12 cellular contexts compared by ENCODE assay signal in the genomic region with DNA sequence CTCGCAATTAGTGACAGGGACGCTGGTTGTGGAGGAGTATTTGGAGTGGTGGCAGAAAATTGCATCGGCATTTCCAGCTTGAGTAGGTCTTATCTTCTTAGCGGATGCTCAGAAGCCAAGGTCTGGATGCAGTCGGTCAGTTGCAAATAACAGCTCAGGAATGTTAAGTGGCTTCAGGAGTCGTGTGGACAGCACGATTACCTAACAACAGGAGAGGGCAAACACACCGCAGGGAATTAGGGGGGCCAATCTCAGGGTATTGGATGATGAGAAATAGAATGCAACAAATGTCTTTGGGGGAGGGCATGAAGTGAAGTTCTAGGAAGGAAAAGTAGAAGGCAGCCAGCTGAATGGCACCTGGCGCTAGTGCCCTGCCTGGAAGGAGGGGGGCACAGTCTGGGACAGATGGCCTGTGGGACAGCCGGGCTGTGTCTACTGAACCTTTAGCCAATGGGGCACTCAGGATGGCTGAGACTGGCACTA. TPM values are rescaled to one million over a fixed set of nuclear protein-coding genes. Genes with fewer than 3 reads are reported as not detected.
DNase-seq lines count a peak whose midpoint lies in the region; ATAC-seq, FAIRE-seq and TF ChIP-seq lines count a peak whose summit lies in the region.
"Had no signal": no experiment of that assay in that cellular context is flagged by ENCODE, and none has a peak within 500 bp of the region (broad histone marks: within the 10 kb centered on the region; RNA-seq: fewer than 3 reads in every experiment).

No MANE protein-coding gene starts in this region.

- no peak overlapping the region for H2BK120ac ChIP-seq in mesendoderm (ENCODE audit: low read depth, low read length)

- POLR2A ChIA-PET in HepG2 (lab: Yijun Ruan, JAX) = no interaction called here

- H3K4ac ChIP-seq in mesendoderm (ENCODE audit: low read depth, low read length) = no peak overlapping the region

- H3K27ac ChIP-seq in HepG2 (ENCODE audit: extremely low read length, insufficient read depth, low read length) = no peak overlapping the region
- no peak overlapping the region for H3K27ac ChIP-seq in right lobe of liver
- peak overlapping the region in 7 of 12 donors; percentile 2 to 45 (median 30) for H3K27ac ChIP-seq in heart left ventricle
- H3K27ac ChIP-seq in mesendoderm (ENCODE audit: low read depth, low read length) = peak overlapping the region; percentile 21
- no peak overlapping the region for H3K27ac ChIP-seq in esophagus squamous epithelium

- WGBS in HepG2 (ENCODE audit: low lambda C conversion rate) = 73% methylated on average over 10 of the region's 10 CpGs
- WGBS in right lobe of liver (ENCODE audit: insufficient coverage, low coverage, low lambda C conversion rate, missing lambda C conversion rate) = 88% methylated on average over 10 of the region's 10 CpGs
- WGBS in heart left ventricle, 4 donors = 39 to 50% (median 47%) methylated on average over 10 of the region's 10 CpGs
- no CpG with 5 or more reads among the region's 10 CpGs for WGBS in mesendoderm (ENCODE audit: extremely low coverage, insufficient coverage, low lambda C conversion rate)
- WGBS in esophagus squamous epithelium, 2 donors = 92 to 93% methylated on average over 10 of the region's 10 CpGs

- H4K8ac ChIP-seq in mesendoderm (ENCODE audit: low read depth, low read length) = no peak overlapping the region

- H3K9ac ChIP-seq in HepG2 (ENCODE audit: insufficient read depth, low read depth, low read length) (no peak overlapping the region), mesendoderm (ENCODE audit: low read length) (no peak overlapping the region)

- BruUV-seq in HepG2 (replicated peaks; lab: Mats Ljungman, UMichigan) = no TSS peak

- H3K9me3 ChIP-seq in HepG2 (ENCODE audit: low read length) (no peaks in the 10 kb centered on the region), right lobe of liver (no peaks in the 10 kb centered on the region), heart left ventricle (no peaks in the 10 kb centered on the region), esophagus squamous epithelium (no peaks in the 10 kb centered on the region)

- H3K27me3 ChIP-seq in HepG2 (ENCODE audit: control insufficient read depth in 1 of 2, insufficient read depth in 2 of 2, low read length in 2 of 2) = no peaks in the 10 kb centered on the region; a peak in 1 of 5 replicates
- no peaks in the 10 kb centered on the region for H3K27me3 ChIP-seq in right lobe of liver
- no peaks in the 10 kb centered on the region for H3K27me3 ChIP-seq in heart left ventricle
- no peaks in the 10 kb centered on the region for H3K27me3 ChIP-seq in mesendoderm (ENCODE audit: insufficient read depth, low read length, poor library complexity)
- no peaks in the 10 kb centered on the region for H3K27me3 ChIP-seq in esophagus squamous epithelium

- ATAC-seq in HepG2 (no peak), right lobe of liver (no peak), heart left ventricle (peak; percentile 49 to 64 (median 58)), HG03342 (IDR thresholded peaks at IDR 0.05; ENCODE audit: unreplicated experiment) (no peak)
- ATAC-seq: activated naive CD4-positive, alpha-beta T cell treated with anti-CD3 and anti-CD28 coated beads, Interleukin-2, amount 50 U/mL, for 72 hours had no signal

- no peak for TF ChIP-seq RAD21 in HepG2 (CRISPR knock-in tag; IDR thresholded peaks at IDR 0.05)

- no peak overlapping the region for H3K56ac ChIP-seq in mesendoderm (ENCODE audit: low read length)

- TF ChIP-seq CTCF in HepG2 (CRISPR knock-in tag; IDR thresholded peaks at IDR 0.05) (no peak), right lobe of liver (IDR thresholded peaks at IDR 0.05) (no peak), heart left ventricle (IDR thresholded peaks at IDR 0.05) (no peak), esophagus squamous epithelium (IDR thresholded peaks at IDR 0.05) (no peak)

- H3K4me3 ChIP-seq in HepG2 (replicated peaks in 1 of 3; ENCODE audit: insufficient read depth in 1 of 3, low read depth in 2 of 3, low read length in 3 of 3) (no peak overlapping the region), right lobe of liver (no peak overlapping the region), heart left ventricle (no peak overlapping the region), mesendoderm (ENCODE audit: low read length) (no peak overlapping the region), esophagus squamous epithelium (no peak overlapping the region)

- H2BK15ac ChIP-seq in mesendoderm (replicated peaks; ENCODE audit: low read depth) = no peak overlapping the region

- no peak overlapping the region for H2AK5ac ChIP-seq in mesendoderm (ENCODE audit: low read length)

- no peak overlapping the region for H2AFZ ChIP-seq in HepG2 (ENCODE audit: low read length)

- H3K36me3 ChIP-seq in HepG2 (replicated peaks in 1 of 2; ENCODE audit: control insufficient read depth in 1 of 2, insufficient read depth in 2 of 2, low read length in 2 of 2) (peaks cover 0 to 1% of the 10 kb centered on the region in 2 experiments; a peak in 2 of 5 replicates), right lobe of liver (no peaks in the 10 kb centered on the region), heart left ventricle (peaks cover 0 to 6% (median 0%) of the 10 kb centered on the region in 9 donors), mesendoderm (ENCODE audit: control insufficient read depth, insufficient read depth, low read length) (no peaks in the 10 kb centered on the region), esophagus squamous epithelium (peaks cover 0 to 4% (median 0%) of the 10 kb centered on the region in 3 donors)

- H4K5ac ChIP-seq in mesendoderm (ENCODE audit: low read length) = no peak overlapping the region

- TF ChIP-seq EP300 in HepG2 (IDR thresholded peaks at IDR 0.05; ENCODE audit: low read depth in 2 of 2, low read length in 2 of 2) (no peak), HepG2 (CRISPR knock-in tag; IDR thresholded peaks at IDR 0.05; ENCODE audit: borderline replicate concordance) (no peak)

- DNase-seq in HepG2 (ENCODE audit: low spot score) (peak; percentile 46), right lobe of liver (no peak), heart left ventricle (peak in 2 of 5 donors; percentile 48 to 51), mesendoderm (peak; percentile 98), NCI-H1436 (lab: John Stamatoyannopoulos, UW) (no peak), esophagus squamous epithelium (lab: John Stamatoyannopoulos, UW) (no peak)
- no peak for DNase-seq in NK-92 treated with Interleukin-12 subunit alpha and Interleukin-12 subunit beta, amount 100 ng/mL, for 24 hours (lab: John Stamatoyannopoulos, UW)
- DNase-seq: COR-L47, NCI-H1105 treated with DMSO at 0.1 percent for 48 hours had no signal

- FAIRE-seq in HepG2 (lab: Jason Lieb, UNC) = no peak
- FAIRE-seq: colon had no signal

- CTCF ChIA-PET in HepG2 (lab: Yijun Ruan, JAX; ENCODE audit: low intra/inter-chr PET ratio, low total read pairs) = no interaction called here

- H3K79me2 ChIP-seq in HepG2 (ENCODE audit: insufficient read depth, low read length) (no peaks in the 10 kb centered on the region), mesendoderm (ENCODE audit: control insufficient read depth, insufficient read depth, low read length) (no peaks in the 10 kb centered on the region)

- in situ Hi-C loops in HepG2 (cut with HindIII; ENCODE audit: extremely low pct_ligation_motif_present, low pct_unique_long_range_greater_than_20kb) = no loop called here

- no peaks in the 10 kb centered on the region for H4K20me1 ChIP-seq in HepG2 (ENCODE audit: insufficient read depth, low read length)

- TF ChIP-seq POLR2A in HepG2 (IDR thresholded peaks at IDR 0.05; ENCODE audit: insufficient read depth in 1 of 2, low read depth in 2 of 2, low read length in 2 of 2) = no peak
- TF ChIP-seq POLR2A in right lobe of liver (IDR thresholded peaks at IDR 0.05) = no peak
- no peak for TF ChIP-seq POLR2A in heart left ventricle (IDR thresholded peaks at IDR 0.05)
- no peak for TF ChIP-seq POLR2A in esophagus squamous epithelium (IDR thresholded peaks at IDR 0.05)

- H3K23ac ChIP-seq in mesendoderm (ENCODE audit: low read length) = no peak overlapping the region

- intact Hi-C loops in HepG2 (cut with micrococcal nuclease; ENCODE audit: unreplicated experiment) = no loop called here
- intact Hi-C loops in right lobe of liver (cut with DNase I) = no loop called here
- intact Hi-C loops in heart left ventricle (cut with DNase I) = loop anchor here in 4 of 10 donors (5.0 to 10.0 kb wide), 5 partner anchors 38 to 327 kb away; no protein-coding TSS in a partner anchor
- intact Hi-C loops in esophagus squamous epithelium (cut with DNase I) = loop anchor here (10.0 kb wide), 1 partner anchor 61 kb away; no protein-coding TSS in a partner anchor

- H3K4me1 ChIP-seq in HepG2 (ENCODE audit: insufficient read depth, low read length) (no peaks in the 10 kb centered on the region), right lobe of liver (no peaks in the 10 kb centered on the region), heart left ventricle (peaks cover 0 to 38% (median 23%) of the 10 kb centered on the region in 12 donors), mesendoderm (ENCODE audit: control insufficient read depth, low read depth, low read length) (peaks cover 14% of the 10 kb centered on the region), esophagus squamous epithelium (peaks cover 0 to 15% (median 0%) of the 10 kb centered on the region in 3 donors)

- H3K18ac ChIP-seq in mesendoderm (ENCODE audit: low read length) = no peak overlapping the region

- H3K79me1 ChIP-seq in mesendoderm (ENCODE audit: low read length) = no peaks in the 10 kb centered on the region

- H3K4me2 ChIP-seq in HepG2 (ENCODE audit: low read depth, low read length) (no peak overlapping the region), mesendoderm (ENCODE audit: low read length) (no peak overlapping the region)

- H2BK5ac ChIP-seq in mesendoderm (ENCODE audit: low read length) = no peak overlapping the region

RNA-seq across cellular contexts. Expression of a gene that starts 11.8 kb away (rescaled TPM):
- total RNA-seq in HepG2 (2016; rRNA removed; fragmentation: Illumina TruSeq; extraction: Trizol) (0.07 TPM in 1 of 2 replicates, not detected in the other), right lobe of liver (1 to 10 TPM in 1 of 6 experiments, under 1 TPM in 5; 0.26 to 1.3 (median 0.37) TPM), heart left ventricle (10 to 100 TPM in 2 of 9 donors, 1 to 10 TPM in 7; 2.7 to 16.1 (median 5.5) TPM), esophagus squamous epithelium (under 1 TPM; 0.15 to 0.97 (median 0.83) TPM)
- not detected in 2 replicates for total RNA-seq in HepG2 (2016; cell fraction: cytosol; rRNA removed; fragmentation: Illumina TruSeq; extraction: Trizol; ENCODE audit: low read depth)
- not detected in 2 replicates for total RNA-seq in HepG2 (2016; cell fraction: insoluble cytoplasmic fraction; rRNA removed; fragmentation: Illumina TruSeq; extraction: Trizol)
- total RNA-seq in HepG2 (2016; cell fraction: membrane; rRNA removed; fragmentation: Illumina TruSeq; extraction: Trizol) = not detected in 2 replicates
- not detected in 2 replicates for total RNA-seq in HepG2 (2016; cell fraction: nucleus; rRNA removed; fragmentation: Illumina TruSeq; extraction: Trizol)
- polyA plus RNA-seq in HepG2 (2011; rRNA removed) (0.12 and 0.20 TPM in 2 replicates), heart left ventricle (1 to 10 TPM; 4.4 to 8.0 TPM)
- 0.03 and 0.08 TPM in 2 replicates for polyA plus RNA-seq in HepG2 (2011; cell fraction: cytosol; rRNA removed)
- polyA plus RNA-seq in HepG2 (2011; cell fraction: nucleus; rRNA removed) = 0.07 TPM in 1 of 2 replicates, not detected in the other
- not detected in 2 replicates for polyA plus RNA-seq in HepG2 (2012)
- not detected in 2 replicates for polyA plus RNA-seq in HepG2 (2016; cell fraction: cytosol; fragmentation: Illumina TruSeq; extraction: Trizol; ENCODE audit: low read depth)
- polyA plus RNA-seq in HepG2 (2016; cell fraction: insoluble cytoplasmic fraction; fragmentation: Illumina TruSeq; extraction: Trizol; ENCODE audit: low read depth) = 0.19 TPM in 1 of 2 replicates, not detected in the other
- not detected in 2 replicates for polyA plus RNA-seq in HepG2 (2016; cell fraction: membrane; fragmentation: Illumina TruSeq; extraction: Trizol; ENCODE audit: low read depth)
- polyA plus RNA-seq in HepG2 (2016; cell fraction: nucleus; fragmentation: Illumina TruSeq; extraction: Trizol; ENCODE audit: insufficient read depth, low read depth) = not detected in 2 replicates
- not detected in 2 replicates for polyA minus RNA-seq in HepG2 (2011; rRNA and poly(A)+ RNA removed; ENCODE audit: low replicate concordance)
- polyA minus RNA-seq in HepG2 (2011; cell fraction: cytosol; rRNA and poly(A)+ RNA removed) = not detected in 2 replicates
- not detected in 2 replicates for polyA minus RNA-seq in HepG2 (2011; cell fraction: nucleus; rRNA and poly(A)+ RNA removed)
- 35.4 TPM for polyA plus RNA-seq in mesendoderm (2013, experiment 1 of 2)
- 35.7 TPM for polyA plus RNA-seq in mesendoderm (2013, experiment 2 of 2)

Comparison
In these comparisons a context has a peak if more than half of its experiments do, and no peak if none do; other contexts are left out.
1. DNase-seq: peak in HepG2 (single experiment) and mesendoderm (single experiment); none in right lobe of liver (0 of 3), NCI-H1436 (single experiment), esophagus squamous epithelium (single experiment) and NK-92 treated with Interleukin-12 subunit alpha and Interleukin-12 subunit beta, amount 100 ng/mL, for 24 hours (single experiment).
2. ATAC-seq: peak in heart left ventricle (4 of 4); none in HepG2 (single experiment), right lobe of liver (0 of 4) and HG03342 (single experiment).
3. H3K27ac ChIP-seq: peak in heart left ventricle (7 of 12) and mesendoderm (single experiment); none in HepG2 (single experiment), right lobe of liver (0 of 3) and esophagus squamous epithelium (0 of 4).